In genomic region chr17:35788504-35788998, GRCh38 we compare ENCODE assay signal across 11 cellular contexts. TPM values are rescaled to one million over a fixed set of nuclear protein-coding genes. Genes with fewer than 3 reads are reported as not detected.
DNase-seq lines count a peak whose midpoint lies in the region; ATAC-seq and TF ChIP-seq lines count a peak whose summit lies in the region.
"Had no signal": no experiment of that assay in that cellular context is flagged by ENCODE, and none has a peak within 500 bp of the region (broad histone marks: within the 10 kb centered on the region; RNA-seq: fewer than 3 reads in every experiment).

No MANE protein-coding gene starts in this region.

- no peaks in the 10 kb centered on the region for H3K36me3 Mint-ChIP-seq in osteocyte (ENCODE audit: unreplicated experiment)

- peak overlapping the region; percentile 91 for H3K27ac Mint-ChIP-seq in osteocyte (ENCODE audit: unreplicated experiment)

- CTCF ChIA-PET in Panc1 (lab: Charles Lee) = interaction anchor here (0.7 to 2.2 kb wide), 3 partner anchors 20 to 41 kb away, joined by 5 to 7 read pairs (median 6); partner anchors contain the start of gene TAF15

- intact Hi-C loops in Panc1 (cut with micrococcal nuclease; ENCODE audit: unreplicated experiment) = no loop called here

- BruUV-seq in Panc1 (replicated peaks; lab: Mats Ljungman, UMichigan) = no TSS peak

- H3K9me3 ChIP-seq in BE2C (no peaks in the 10 kb centered on the region), Panc1 (ENCODE audit: control insufficient read depth, insufficient read depth, low read depth, low read length) (no peaks in the 10 kb centered on the region), Peyer's patch (no peaks in the 10 kb centered on the region)

- H3K27ac ChIP-seq in Panc1 (ENCODE audit: low read length) (0 out of 2 replicates have a peak overlapping the region, but pooled peaks have one; percentile 10), Peyer's patch (peak overlapping the region in 2 of 4 donors; percentile 69 to 71)
- H3K27ac ChIP-seq: KMS-11 had no signal

- peaks cover 13% of the 10 kb centered on the region for H3K27me3 Mint-ChIP-seq in osteocyte (ENCODE audit: unreplicated experiment)

- peak; percentile 35; the same call in 1 of the 2 replicates for ATAC-seq in Panc1
- ATAC-seq in HG02852 (IDR thresholded peaks at IDR 0.05; ENCODE audit: unreplicated experiment) = no peak
- ATAC-seq in GM18502 (IDR thresholded peaks at IDR 0.05; ENCODE audit: poor library complexity, unreplicated experiment) = no peak

- no peak overlapping the region for H3K4me3 ChIP-seq in BE2C (ENCODE audit: low read depth, low read length)
- H3K4me3 ChIP-seq in Panc1 (ENCODE audit: low read depth in 2 of 2, low read length in 2 of 2) = no peak overlapping the region
- H3K4me3 ChIP-seq in Peyer's patch = no peak overlapping the region

- H3K36me3 ChIP-seq in BE2C (no peaks in the 10 kb centered on the region), Panc1 (ENCODE audit: control insufficient read depth, insufficient read depth, low read length) (no peaks in the 10 kb centered on the region), Peyer's patch (no peaks in the 10 kb centered on the region)

- peak; percentile 53 for DNase-seq in BE2C
- DNase-seq in Panc1 (ENCODE audit: low read depth, low spot score) = no peak
- DNase-seq in fibroblast of peridontal ligament (ENCODE audit: extremely low read depth) = peak; percentile 86
- DNase-seq in osteocyte (ENCODE audit: extremely low spot score, unreplicated experiment) = no peak
- no peak for DNase-seq in Peyer's patch
- no peak for DNase-seq in NCI-H345 treated with DMSO at 0.1 percent for 48 hours (lab: John Stamatoyannopoulos, UW; ENCODE audit: unreplicated experiment)
- DNase-seq: stimulated activated naive CD4-positive, alpha-beta T cell had no signal

- peaks cover 39% of the 10 kb centered on the region for H3K4me1 Mint-ChIP-seq in osteocyte (ENCODE audit: unreplicated experiment)

- no peak for TF ChIP-seq CTCF in BE2C (IDR thresholded peaks at IDR 0.05; ENCODE audit: low read depth, low read length)
- TF ChIP-seq CTCF in Panc1 (IDR thresholded peaks at IDR 0.05) = no peak
- no peak for TF ChIP-seq CTCF in osteocyte (IDR thresholded peaks at IDR 0.05)
- TF ChIP-seq CTCF in Peyer's patch (IDR thresholded peaks at IDR 0.05) = no peak

- in situ Hi-C loops in Panc1 (cut with HindIII; ENCODE audit: low pct_unique_long_range_greater_than_20kb, low sequenced_read_pairs) = no loop called here

- H3K27me3 ChIP-seq in BE2C (no peaks in the 10 kb centered on the region), Panc1 (ENCODE audit: control insufficient read depth, insufficient read depth, low read length) (no peaks in the 10 kb centered on the region), Peyer's patch (no peaks in the 10 kb centered on the region)

- POLR2A ChIA-PET in Panc1 (lab: Charles Lee) = interaction anchor here (0.6 to 1.3 kb wide), 2 partner anchors 17 to 213 kb away, joined by 3 to 5 read pairs; no protein-coding TSS in a partner anchor

- H3K4me3 Mint-ChIP-seq in osteocyte (ENCODE audit: unreplicated experiment) = no peak overlapping the region

- TF ChIP-seq POLR2A in Peyer's patch (IDR thresholded peaks at IDR 0.05) = no peak

- H3K9me3 Mint-ChIP-seq in osteocyte (ENCODE audit: unreplicated experiment) = no peaks in the 10 kb centered on the region

- H3K4me1 ChIP-seq in BE2C (peaks cover 37% of the 10 kb centered on the region), Panc1 (ENCODE audit: control insufficient read depth, insufficient read depth, low read length) (peaks cover 27% of the 10 kb centered on the region), Peyer's patch (peaks cover 0 to 44% (median 10%) of the 10 kb centered on the region in 4 donors)

RNA-seq across cellular contexts. Expression of gene MMP28, which starts 6.9 kb away (rescaled TPM):
- polyA plus RNA-seq in BE2C (2012; ENCODE audit: insufficient read depth, insufficient read length, low read depth) = 1.8 TPM
- 1.6 TPM for total RNA-seq in Panc1 (2021; ENCODE audit: unreplicated experiment)
- polyA plus RNA-seq in Panc1 (2012; ENCODE audit: insufficient read length) = 1.5 TPM
- total RNA-seq in osteocyte = 0.73 and 0.75 TPM in 2 replicates
- 10 to 100 TPM in 3 of 4 donors, 1 to 10 TPM in 1; 3.3 to 85.3 (median 56.7) TPM for total RNA-seq in Peyer's patch

RNA-seq across cellular contexts. Expression of gene TAF15, which starts 20.7 kb away (rescaled TPM):
- 112 TPM for polyA plus RNA-seq in BE2C (2012; ENCODE audit: insufficient read depth, insufficient read length, low read depth)
- total RNA-seq in Panc1 (2021; ENCODE audit: unreplicated experiment) = 249 TPM
- 189 TPM for polyA plus RNA-seq in Panc1 (2012; ENCODE audit: insufficient read length)
- total RNA-seq in osteocyte = 157 and 170 TPM in 2 replicates
- total RNA-seq in Peyer's patch = 100 to 1,000 TPM in 1 of 4 donors, 10 to 100 TPM in 3; 51.1 to 119 (median 90.1) TPM

RNA-seq across cellular contexts. Expression of gene C17orf50, which starts 27.9 kb away (rescaled TPM):
- 0.86 TPM for polyA plus RNA-seq in BE2C (2012; ENCODE audit: insufficient read depth, insufficient read length, low read depth)
- not detected for total RNA-seq in Panc1 (2021; ENCODE audit: unreplicated experiment)
- not detected for polyA plus RNA-seq in Panc1 (2012; ENCODE audit: insufficient read length)
- total RNA-seq in osteocyte = not detected in 2 replicates
- not detected for total RNA-seq in Peyer's patch
- polyA plus RNA-seq: neural cell had no signal

RNA-seq across cellular contexts. Expression of gene GAS2L2, which starts 35.5 kb away (rescaled TPM):
- 0.17 TPM for polyA plus RNA-seq in BE2C (2012; ENCODE audit: insufficient read depth, insufficient read length, low read depth)
- total RNA-seq in Panc1 (2021; ENCODE audit: unreplicated experiment) (not detected), osteocyte (not detected in 2 replicates), Peyer's patch (not detected)
- polyA plus RNA-seq in Panc1 (2012; ENCODE audit: insufficient read length) = not detected

RNA-seq across cellular contexts. Expression of gene RASL10B, which starts 57.1 kb away (rescaled TPM):
- polyA plus RNA-seq in BE2C (2012; ENCODE audit: insufficient read depth, insufficient read length, low read depth) = 23.4 TPM
- total RNA-seq in Panc1 (2021; ENCODE audit: unreplicated experiment) (4.3 TPM), osteocyte (15.6 and 16.2 TPM in 2 replicates), Peyer's patch (1 to 10 TPM in 2 of 4 donors, not detected in 2; 1.1 TPM)
- 3.3 TPM for polyA plus RNA-seq in Panc1 (2012; ENCODE audit: insufficient read length)

Comparison
In these comparisons a context has a peak if more than half of its experiments do, and no peak if none do; other contexts are left out.
1. DNase-seq: peak in BE2C (single experiment) and fibroblast of peridontal ligament (single experiment); none in Panc1 (single experiment), osteocyte (single experiment), Peyer's patch (0 of 3) and NCI-H345 treated with DMSO at 0.1 percent for 48 hours (single experiment).